2 cellular contexts compared by ENCODE assay signal in genomic region chr1:113415256-113416189, GRCh38.
TF ChIP-seq lines count a peak whose summit lies in the region.

No MANE protein-coding gene starts in this region.

TF ChIP-seq in HEK293, 187 proteins besides CTCF, POLR2A, EP300 and RAD21 (continued from another document):
- TF ChIP-seq ZBTB11 (tag by site-specific recombination; conservative IDR thresholded peaks at IDR 0.05; ENCODE audit: low read depth) = no peak
- no peak for TF ChIP-seq ZSCAN30 (tag by site-specific recombination; IDR thresholded peaks at IDR 0.05)
- TF ChIP-seq OSR2 (tag by site-specific recombination; IDR thresholded peaks at IDR 0.05) = no peak
- no peak for TF ChIP-seq GFI1B (tag by site-specific recombination; IDR thresholded peaks at IDR 0.05)
- no peak for TF ChIP-seq ZNF174 (tag by site-specific recombination; IDR thresholded peaks at IDR 0.05)
- no peak for TF ChIP-seq ZNF292 (tag by site-specific recombination; IDR thresholded peaks at IDR 0.05; ENCODE audit: borderline replicate concordance, low read depth)
- 0 out of 2 replicates have a peak, but pooled peaks have one; percentile 26 for TF ChIP-seq ZBTB17 (tag by site-specific recombination; IDR thresholded peaks at IDR 0.05)
- TF ChIP-seq ZNF560 (tag by site-specific recombination; IDR thresholded peaks at IDR 0.05; ENCODE audit: borderline replicate concordance) = no peak
- TF ChIP-seq ZNF366 (tag by site-specific recombination; conservative IDR thresholded peaks at IDR 0.05) = 0 out of 2 replicates have a peak, but pooled peaks have one; percentile 34
- peak; percentile 26; the same call in 1 of the 2 replicates for TF ChIP-seq ZNF664 (tag by site-specific recombination; IDR thresholded peaks at IDR 0.05)
- no peak for TF ChIP-seq PATZ1 (tag by site-specific recombination; IDR thresholded peaks at IDR 0.05)
- TF ChIP-seq ZNF76 (tag by site-specific recombination; IDR thresholded peaks at IDR 0.05; ENCODE audit: borderline replicate concordance, low read depth) = no peak
- no peak for TF ChIP-seq HOXC10 (CRISPR knock-in tag; IDR thresholded peaks at IDR 0.05)
- 0 out of 2 replicates have a peak, but pooled peaks have one; percentile 80 for TF ChIP-seq MZF1 (tag by site-specific recombination; IDR thresholded peaks at IDR 0.05; ENCODE audit: borderline replicate concordance)
- no peak; the same call in 1 of the 2 replicates for TF ChIP-seq IKZF3 (tag by site-specific recombination; IDR thresholded peaks at IDR 0.05)

TF ChIP-seq in SK-N-SH, 30 proteins besides CTCF, POLR2A, EP300 and RAD21:
- TF ChIP-seq USF2 (IDR thresholded peaks at IDR 0.05; ENCODE audit: borderline replicate concordance, low read depth, low read length) (no peak), ZBTB33 (IDR thresholded peaks at IDR 0.05; ENCODE audit: borderline replicate concordance, low read depth) (no peak), GATA2 (CRISPR knock-in tag; IDR thresholded peaks at IDR 0.05) (no peak), MXI1 (IDR thresholded peaks at IDR 0.05; ENCODE audit: low read depth, low read length) (no peak)
